20 cellular contexts compared by ENCODE assay signal in the genomic region with DNA sequence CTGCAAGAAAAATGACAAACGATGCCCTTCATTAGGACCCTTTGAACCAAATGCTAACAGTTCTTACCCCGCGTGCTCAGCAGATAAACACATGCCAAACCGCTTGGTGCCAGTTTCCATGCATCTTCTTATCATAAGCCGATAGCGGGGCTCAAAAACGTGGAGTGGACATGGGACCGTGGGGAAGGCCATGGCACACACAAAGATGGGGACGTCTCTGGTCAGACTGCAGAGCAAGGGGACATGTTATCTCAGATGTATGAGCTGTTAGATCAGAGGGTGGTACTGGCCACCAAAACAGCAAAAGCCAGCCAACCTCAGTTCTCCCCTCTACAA. TPM values are rescaled to one million over a fixed set of nuclear protein-coding genes. Genes with fewer than 3 reads are reported as not detected.
DNase-seq lines count a peak whose midpoint lies in the region; ATAC-seq and TF ChIP-seq lines count a peak whose summit lies in the region.
"Had no signal": no experiment of that assay in that cellular context is flagged by ENCODE, and none has a peak within 500 bp of the region (broad histone marks: within the 10 kb centered on the region; RNA-seq: fewer than 3 reads in every experiment).

No MANE protein-coding gene starts in this region.

- intact Hi-C loops in Right ventricle myocardium inferior (cut with DNase I): no loop called here
- intact Hi-C loops in left ventricle myocardium superior (cut with micrococcal nuclease): no loop called here
- intact Hi-C loops in ovary (cut with DNase I): no loop called here
- intact Hi-C loops in testis (cut with DNase I; ENCODE audit: low total_unique reads): no loop called here

- H3K4me1 ChIP-seq in ovary (ENCODE audit: insufficient read depth) (peaks cover 14% of the 10 kb centered on the region), testis (peaks cover 23% of the 10 kb centered on the region)

- H3K4me3 ChIP-seq in ovary: no peak overlapping the region
- no peak overlapping the region for H3K4me3 ChIP-seq in testis
- H3K4me3 ChIP-seq: BLaER1 treated with 17β-estradiol and CSF1 and Interleukin-3, amounts not matched to agents 10 nM and 100 nM; HAP-1 had no signal

- H3K9me3 ChIP-seq in ovary (no peaks in the 10 kb centered on the region), testis (no peaks in the 10 kb centered on the region)
- H3K9me3 ChIP-seq: BE2C, Caco-2, HAP-1 had no signal

- TF ChIP-seq CTCF in ovary (IDR thresholded peaks at IDR 0.05) (no peak), testis (IDR thresholded peaks at IDR 0.05) (no peak)

- WGBS in ovary, 3 donors: 86 to 91% (median 89%) methylated on average over 9 of the region's 9 CpGs
- 73 to 85% methylated on average over 9 of the region's 9 CpGs for WGBS in testis, 2 donors

- H3K27ac ChIP-seq in ovary (no peak overlapping the region), testis (peak overlapping the region in 1 of 2 donors; percentile 30)
- H3K27ac ChIP-seq: 22Rv1; BLaER1 treated with 17β-estradiol and CSF1 and Interleukin-3, amounts not matched to agents 10 nM and 100 nM had no signal

- ATAC-seq in Right ventricle myocardium inferior (no peak), left ventricle myocardium superior (no peak), HG02852 (IDR thresholded peaks at IDR 0.05; ENCODE audit: unreplicated experiment) (no peak)

- H3K27me3 ChIP-seq in ovary: no peaks in the 10 kb centered on the region
- H3K27me3 ChIP-seq in testis: no peaks in the 10 kb centered on the region
- H3K27me3 ChIP-seq: BE2C had no signal

- TF ChIP-seq EP300 in ovary (IDR thresholded peaks at IDR 0.05): no peak

- DNase-seq in Right ventricle myocardium inferior (ENCODE audit: missing footprints) (peak; percentile 39), left ventricle myocardium superior (no peak), ovary (peak in 3 of 5 donors; percentile 17 to 22 (median 21)), testis (peak; percentile 44), NAMALWA (ENCODE audit: low spot score) (no peak)
- no peak for DNase-seq in activated T-cell treated with anti-CD3 and anti-CD28 coated beads, Interleukin-2, amount 50 U/mL, for 1 hour
- DNase-seq: ACHN; AML-193; BE2C; Caco-2; CD4-positive, alpha-beta memory T cell; DMS153; DND-41; GOT3; HFFc6 had no signal

- no peaks in the 10 kb centered on the region for H3K36me3 ChIP-seq in ovary
- H3K36me3 ChIP-seq in testis (ENCODE audit: low read depth, missing control alignments): no peaks in the 10 kb centered on the region
- H3K36me3 ChIP-seq: BE2C; BLaER1 treated with 17β-estradiol and CSF1 and Interleukin-3, amounts not matched to agents 10 nM and 100 nM had no signal

- no peak for TF ChIP-seq POLR2A in ovary (IDR thresholded peaks at IDR 0.05)
- no peak for TF ChIP-seq POLR2A in testis (IDR thresholded peaks at IDR 0.05)

RNA-seq across cellular contexts. Expression of gene LONRF2, which starts 28.2 kb away (rescaled TPM):
- 14.9 TPM for total RNA-seq in Right ventricle myocardium inferior
- 17.5 TPM for total RNA-seq in left ventricle myocardium superior
- total RNA-seq in ovary: 100 to 1,000 TPM in 1 of 7 donors, 10 to 100 TPM in 6; 20.6 to 133 (median 37.8) TPM
- polyA plus RNA-seq in ovary: 10 to 100 TPM in 1 of 2 donors, 1 to 10 TPM in 1; 4.7 to 16.5 TPM
- 10 to 100 TPM; 16.1 to 17.7 TPM for total RNA-seq in testis
- polyA plus RNA-seq in testis (ENCODE audit: insufficient read depth, low read depth, low replicate concordance): 6.5 TPM
- total RNA-seq: Caco-2, HFFc6 had no signal
- polyA plus RNA-seq: CD14-positive monocyte had no signal

Comparison
In these comparisons a context has a peak if more than half of its experiments do, and no peak if none do; other contexts are left out.
1. DNase-seq: peak in Right ventricle myocardium inferior (single experiment), ovary (3 of 5) and testis (single experiment); none in left ventricle myocardium superior (single experiment), activated T-cell treated with anti-CD3 and anti-CD28 coated beads, Interleukin-2, amount 50 U/mL, for 1 hour (single experiment) and NAMALWA (single experiment).